ENCODE assay signal across 9 cellular contexts in genomic region chr2:35125871-35126270, GRCh38.
"Had no signal": no experiment of that assay in that cellular context is flagged by ENCODE, and none has a peak within 500 bp of the region (broad histone marks: within the 10 kb centered on the region; RNA-seq: fewer than 3 reads in every experiment).

No MANE protein-coding gene starts in this region.

- DNase-seq: GM23248, GOT3, H7, H9, HCEC 1CT, HFFc6 had no signal

- ATAC-seq: GM23338, HCT116 had no signal

- H3K4me3 ChIP-seq: GM23248, GM23338, HAP-1 had no signal

- H3K9me3 ChIP-seq: HAP-1 had no signal

- H3K4me3 Mint-ChIP-seq: GM23338, H9, HFFc6 had no signal

- H3K4me1 ChIP-seq: HAP-1 had no signal

- H3K27ac Mint-ChIP-seq: GM23338, H9, HFFc6 had no signal

- H3K4me1 Mint-ChIP-seq: GM23338, H9 had no signal

- H3K9ac ChIP-seq: GM23248 had no signal

- H3K4me2 ChIP-seq: GM23338 had no signal

- H3K36me3 ChIP-seq: HAP-1 had no signal

- H3K27ac ChIP-seq: GM23248 had no signal

- H2AFZ ChIP-seq: GM23248, GM23338 had no signal
